ENCODE assay signal across 8 cellular contexts in genomic region chr2:54558188-54558975, GRCh38.
A peak's percentile ranks its signal among the peaks of the same experiment; 100 is the strongest.
DNase-seq lines count a peak whose midpoint lies in the region; ATAC-seq, FAIRE-seq and TF ChIP-seq lines count a peak whose summit lies in the region.

No MANE protein-coding gene starts in this region.

- H3K27ac ChIP-seq in HUES48 (ENCODE audit: low read depth, low read length) = peak overlapping the region; percentile 98

- peaks cover 30% of the 10 kb centered on the region for H3K4me1 ChIP-seq in HUES48 (ENCODE audit: control insufficient read depth, insufficient read depth, low read length)

- peak; percentile 52 for ATAC-seq in GM21381 (IDR thresholded peaks at IDR 0.05; ENCODE audit: unreplicated experiment)

- H3K4me3 Mint-ChIP-seq in osteocyte (ENCODE audit: unreplicated experiment) = peak overlapping the region; percentile 90

- H3K4me1 Mint-ChIP-seq in osteocyte (ENCODE audit: unreplicated experiment) = peaks cover 68% of the 10 kb centered on the region

- no peaks in the 10 kb centered on the region for H3K36me3 ChIP-seq in HUES48 (ENCODE audit: control insufficient read depth, insufficient read depth, low read length)

- DNase-seq in D721Med (ENCODE audit: insufficient read length, low spot score) (peak; percentile 34), RCC 7860 (ENCODE audit: low spot score) (peak; percentile 71), activated gamma-delta T cell (lab: John Stamatoyannopoulos, UW) (peak; percentile 53), germinal center (ENCODE audit: low spot score) (peak; percentile 48), osteocyte (ENCODE audit: extremely low spot score, unreplicated experiment) (peak; percentile 86), frontal cortex (ENCODE audit: low spot score in 2 of 2) (no peak)

- peak overlapping the region; percentile 100 for H3K4me3 ChIP-seq in HUES48 (ENCODE audit: low read depth, low read length)

- no peaks in the 10 kb centered on the region for H3K36me3 Mint-ChIP-seq in osteocyte (ENCODE audit: unreplicated experiment)

- H3K9me3 ChIP-seq in HUES48 (ENCODE audit: control insufficient read depth, insufficient read depth, low read length) = no peaks in the 10 kb centered on the region

- H3K27me3 Mint-ChIP-seq in osteocyte (ENCODE audit: unreplicated experiment) = no peaks in the 10 kb centered on the region

- TF ChIP-seq CTCF in D721Med (IDR thresholded peaks at IDR 0.05; ENCODE audit: insufficient read depth, missing control alignments) = no peak
- TF ChIP-seq CTCF in osteocyte (IDR thresholded peaks at IDR 0.05) = no peak

- H3K27me3 ChIP-seq in HUES48 (ENCODE audit: control insufficient read depth, insufficient read depth, low read length) = no peaks in the 10 kb centered on the region

- H3K9ac ChIP-seq in HUES48 (ENCODE audit: low read depth, low read length) = peak overlapping the region; percentile 93

- FAIRE-seq in D721Med (lab: Jason Lieb, UNC) (no peak), RCC 7860 (lab: Jason Lieb, UNC) (no peak), frontal cortex (lab: Jason Lieb, UNC) (no peak)

- H3K9me3 Mint-ChIP-seq in osteocyte (ENCODE audit: unreplicated experiment) = no peaks in the 10 kb centered on the region

- H3K27ac Mint-ChIP-seq in osteocyte (ENCODE audit: unreplicated experiment) = peak overlapping the region; percentile 97

Comparison
In these comparisons a context has a peak if more than half of its experiments do, and no peak if none do; other contexts are left out.
1. DNase-seq: peak in D721Med (single experiment), RCC 7860 (single experiment), activated gamma-delta T cell (single experiment), germinal center (single experiment) and osteocyte (single experiment); none in frontal cortex (0 of 2).